In the genomic region with DNA sequence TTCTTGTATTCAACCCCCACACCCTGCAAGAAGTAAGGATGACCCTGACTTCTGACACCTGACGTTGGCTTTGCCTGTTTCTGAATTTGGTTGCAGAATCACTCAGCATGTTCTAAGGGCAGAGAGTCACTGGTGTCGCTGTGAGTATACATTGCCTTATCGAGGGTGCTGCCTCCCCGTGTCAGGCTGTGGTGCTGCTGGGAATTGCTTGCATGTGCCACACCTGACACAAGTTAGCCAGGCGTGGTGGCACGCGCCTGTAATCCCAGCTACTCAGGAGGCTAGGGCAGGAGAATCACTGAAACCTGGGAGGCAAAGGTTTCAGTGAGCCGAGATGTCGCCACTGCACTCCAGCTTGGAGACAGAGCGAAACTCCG, we compare ENCODE assay signal across 8 cellular contexts. TPM values are rescaled to one million over a fixed set of nuclear protein-coding genes. Genes with fewer than 3 reads are reported as not detected.
A peak's percentile ranks its signal among the peaks of the same experiment; 100 is the strongest.
DNase-seq lines count a peak whose midpoint lies in the region; ATAC-seq and TF ChIP-seq lines count a peak whose summit lies in the region.

No MANE protein-coding gene starts in this region.

- TF ChIP-seq CTCF in endodermal cell (conservative IDR thresholded peaks at IDR 0.05) = peak; percentile 59

- intact Hi-C loops in activated CD4-positive, alpha-beta T cell treated with anti-CD3 and anti-CD28 coated beads for 36 hours (cut with DNase I, micrococcal nuclease) = loop anchor here (1.0 to 5.0 kb wide), 5 partner anchors 45 to 241 kb away; partner anchors contain the start of gene PDE9A (in 1 of the 2)

- ATAC-seq in activated CD4-positive, alpha-beta T cell treated with anti-CD3 and anti-CD28 coated beads for 36 hours = peak; percentile 91
- ATAC-seq in GM21529 (IDR thresholded peaks at IDR 0.05; ENCODE audit: unreplicated experiment) (no peak), HG03139 (IDR thresholded peaks at IDR 0.05; ENCODE audit: unreplicated experiment) (no peak)

- H3K9me3 Mint-ChIP-seq in activated CD4-positive, alpha-beta T cell treated with anti-CD3 and anti-CD28 coated beads for 36 hours (ENCODE audit: low read depth) = no peaks in the 10 kb centered on the region
- H3K9me3 Mint-ChIP-seq in endodermal cell = peaks cover 9% of the 10 kb centered on the region

- H3K4me1 ChIP-seq in endodermal cell (ENCODE audit: control insufficient read depth, insufficient read depth, low read length) = no peaks in the 10 kb centered on the region

- DNase-seq in NCI-H1105 treated with DMSO at 0.1 percent for 48 hours (lab: John Stamatoyannopoulos, UW) = peak; percentile 24
- DNase-seq in NCI-H1105 (lab: John Stamatoyannopoulos, UW) = no peak
- peak; percentile 71 for DNase-seq in NCI-H1694 treated with DMSO at 0.1 percent for 48 hours (lab: John Stamatoyannopoulos, UW)
- peak; percentile 85 for DNase-seq in activated CD4-positive, alpha-beta T cell treated with anti-CD3 and anti-CD28 coated beads for 36 hours
- DNase-seq in endodermal cell = peak; percentile 82
- DNase-seq in stimulated activated CD4-positive, alpha-beta T cell treated with anti-CD3 and anti-CD28 coated beads, Interleukin-12 subunit alpha, Interleukin-12 subunit beta, amount 100 ng/mL, for 4 hours = peak; percentile 40

- POLR2A ChIA-PET in activated CD4-positive, alpha-beta T cell treated with anti-CD3 and anti-CD28 coated beads for 36 hours (lab: Charles Lee) = no interaction called here

- H3K27me3 ChIP-seq in endodermal cell (ENCODE audit: control insufficient read depth, insufficient read depth, low read length, poor library complexity, severe bottlenecking) = no peaks in the 10 kb centered on the region

- peaks cover 13% of the 10 kb centered on the region for H3K36me3 Mint-ChIP-seq in activated CD4-positive, alpha-beta T cell treated with anti-CD3 and anti-CD28 coated beads for 36 hours (ENCODE audit: low read depth)
- H3K36me3 Mint-ChIP-seq in endodermal cell (ENCODE audit: low read depth) = peaks cover 48% of the 10 kb centered on the region

- H3K4me3 Mint-ChIP-seq in activated CD4-positive, alpha-beta T cell treated with anti-CD3 and anti-CD28 coated beads for 36 hours = peak overlapping the region; percentile 39
- no peak overlapping the region for H3K4me3 Mint-ChIP-seq in endodermal cell

- H3K27me3 Mint-ChIP-seq in activated CD4-positive, alpha-beta T cell treated with anti-CD3 and anti-CD28 coated beads for 36 hours = peaks cover 3% of the 10 kb centered on the region
- peaks cover 9% of the 10 kb centered on the region for H3K27me3 Mint-ChIP-seq in endodermal cell (ENCODE audit: insufficient read depth)

- H3K9me3 ChIP-seq in endodermal cell (ENCODE audit: control insufficient read depth, low read length) = peaks cover 12% of the 10 kb centered on the region

- H3K4me1 Mint-ChIP-seq in activated CD4-positive, alpha-beta T cell treated with anti-CD3 and anti-CD28 coated beads for 36 hours = peaks cover 36% of the 10 kb centered on the region
- peaks cover 8% of the 10 kb centered on the region for H3K4me1 Mint-ChIP-seq in endodermal cell

- peaks cover 33% of the 10 kb centered on the region for H3K36me3 ChIP-seq in endodermal cell (ENCODE audit: control insufficient read depth, insufficient read depth, low read length)

- CTCF ChIA-PET in activated CD4-positive, alpha-beta T cell treated with anti-CD3 and anti-CD28 coated beads for 36 hours (lab: Charles Lee) = interaction anchor here (0.6 to 1.0 kb wide), 6 partner anchors 33 to 1550 kb away, joined by 3 to 4 read pairs (median 3); no protein-coding TSS in a partner anchor

- no peak overlapping the region for H3K9ac ChIP-seq in endodermal cell (ENCODE audit: extremely low read depth, low read length, poor library complexity, severe bottlenecking)

- peak overlapping the region; percentile 55 for H3K27ac Mint-ChIP-seq in activated CD4-positive, alpha-beta T cell treated with anti-CD3 and anti-CD28 coated beads for 36 hours
- H3K27ac Mint-ChIP-seq in endodermal cell = no peak overlapping the region

- WGBS in endodermal cell (ENCODE audit: insufficient coverage in 1 of 2, insufficient read length in 1 of 2), 2 experiments = 78 to 86% methylated on average over 11 of the region's 11 CpGs

- H3K4me3 ChIP-seq in endodermal cell (ENCODE audit: low read length) = no peak overlapping the region

- no peak overlapping the region for H3K27ac ChIP-seq in endodermal cell (ENCODE audit: low read depth, low read length)

RNA-seq across cellular contexts. Expression of gene WDR4, which starts 45.9 kb away (rescaled TPM):
- total RNA-seq in activated CD4-positive, alpha-beta T cell treated with anti-CD3 and anti-CD28 coated beads for 36 hours = 10 to 100 TPM; 34.0 to 46.5 TPM
- 10 to 100 TPM; 26.7 to 33.5 TPM for total RNA-seq in endodermal cell
- 9.5 TPM for polyA plus RNA-seq in endodermal cell (2013, experiment 1 of 2)
- 9.6 TPM for polyA plus RNA-seq in endodermal cell (2013, experiment 2 of 2)

RNA-seq across cellular contexts. Expression of gene NDUFV3, which starts 59.7 kb away (rescaled TPM):
- total RNA-seq in activated CD4-positive, alpha-beta T cell treated with anti-CD3 and anti-CD28 coated beads for 36 hours = 10 to 100 TPM; 24.6 to 31.8 TPM
- total RNA-seq in endodermal cell = 10 to 100 TPM; 25.8 to 27.2 TPM
- 23.5 TPM for polyA plus RNA-seq in endodermal cell (2013, experiment 1 of 2)
- 24.3 TPM for polyA plus RNA-seq in endodermal cell (2013, experiment 2 of 2)
